19 cellular contexts compared by ENCODE assay signal in the genomic region with DNA sequence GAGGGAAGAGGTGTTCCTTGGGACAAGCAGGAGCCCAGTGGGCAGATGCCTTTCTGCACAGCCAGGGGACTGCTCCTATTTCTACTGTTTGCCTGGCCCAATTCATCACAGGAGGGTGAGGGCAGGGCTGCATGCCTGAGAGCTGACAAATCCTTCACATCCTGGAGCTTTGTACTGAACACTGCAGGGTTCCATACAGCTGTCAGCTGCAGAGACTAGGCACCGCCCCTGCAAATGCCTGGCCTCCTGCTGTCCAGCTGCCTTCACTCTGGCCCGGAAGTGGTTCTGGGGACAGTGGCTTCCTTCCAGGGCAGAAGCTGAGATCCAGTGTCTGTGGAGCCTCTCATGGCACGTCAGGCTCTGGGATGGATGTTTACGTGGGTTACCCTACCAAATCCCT.
DNase-seq lines count a peak whose midpoint lies in the region; ATAC-seq and TF ChIP-seq lines count a peak whose summit lies in the region.
"Had no signal": no experiment of that assay in that cellular context is flagged by ENCODE, and none has a peak within 500 bp of the region (broad histone marks: within the 10 kb centered on the region; RNA-seq: fewer than 3 reads in every experiment).

No MANE protein-coding gene starts in this region.

- in situ Hi-C loops in astrocyte of the spinal cord (cut with HindIII; ENCODE audit: low sequenced_read_pairs) = no loop called here

- H3K4me3 ChIP-seq in astrocyte of the spinal cord (ENCODE audit: low read depth, low read length) = no peak overlapping the region
- H3K4me3 ChIP-seq: esophagus muscularis mucosa, suprapubic skin had no signal

- no peak for TF ChIP-seq CTCF in astrocyte of the spinal cord (IDR thresholded peaks at IDR 0.05; ENCODE audit: low read depth, low read length)

- DNase-seq in AG08396 (ENCODE audit: low spot score) = peak; percentile 34
- DNase-seq in NCI-H146 (lab: John Stamatoyannopoulos, UW) = peak; percentile 43
- DNase-seq in astrocyte of the spinal cord (ENCODE audit: low read depth, low spot score) = peak; percentile 78
- DNase-seq in myocyte (ENCODE audit: low read depth) = peak; percentile 1
- no peak for DNase-seq in activated CD4-positive, alpha-beta T cell treated with anti-CD3 and anti-CD28 coated beads for 48 hours
- no peak for DNase-seq in effector CD8-positive, alpha-beta T cell (lab: John Stamatoyannopoulos, UW)
- no peak for DNase-seq in NCI-H2029 (lab: John Stamatoyannopoulos, UW)
- DNase-seq: activated CD4-positive, alpha-beta T cell treated with anti-CD3 and anti-CD28 coated beads, Interleukin-2, amount 10 ng/mL, durations not matched to agents 7 days and 5 days; activated CD8-positive, alpha-beta memory T cell treated with anti-CD3 and anti-CD28 coated beads, Interleukin-2, amount 50 U/mL, for 48 hours; activated effector memory CD4-positive, alpha-beta T cell treated with anti-CD3 and anti-CD28 coated beads, Interleukin-2, amount 50 U/mL, for 16 hours; CD8-positive, alpha-beta T cell; central memory CD4-positive, alpha-beta T cell; HFFc6; KBM-7; left cardiac atrium; stimulated activated CD4-positive, alpha-beta T cell treated with anti-CD3 and anti-CD28 coated beads, Interleukin-12 subunit alpha, Interleukin-12 subunit beta, amount 100 ng/mL, for 4 hours had no signal

- ATAC-seq in HG03565 (IDR thresholded peaks at IDR 0.05; ENCODE audit: unreplicated experiment) = no peak
- ATAC-seq: CD8-positive, alpha-beta T cell; left cardiac atrium had no signal

Comparison
In these comparisons a context has a peak if more than half of its experiments do, and no peak if none do; other contexts are left out.
1. DNase-seq: peak in AG08396 (single experiment), NCI-H146 (single experiment), astrocyte of the spinal cord (single experiment) and myocyte (single experiment); none in activated CD4-positive, alpha-beta T cell treated with anti-CD3 and anti-CD28 coated beads for 48 hours (single experiment), effector CD8-positive, alpha-beta T cell (single experiment) and NCI-H2029 (single experiment).